Comparison of ENCODE assay signal across 16 cellular contexts in genomic region chr7:123966936-123967335, GRCh38. TPM values are rescaled to one million over a fixed set of nuclear protein-coding genes. Genes with fewer than 3 reads are reported as not detected.
DNase-seq lines count a peak whose midpoint lies in the region; ATAC-seq and TF ChIP-seq lines count a peak whose summit lies in the region.
"Had no signal": no experiment of that assay in that cellular context is flagged by ENCODE, and none has a peak within 500 bp of the region (broad histone marks: within the 10 kb centered on the region; RNA-seq: fewer than 3 reads in every experiment).

No MANE protein-coding gene starts in this region.

- no peak overlapping the region for H3K4me3 ChIP-seq in Karpas-422 (ENCODE audit: low read length)
- H3K4me3 ChIP-seq in WERI-Rb-1 (ENCODE audit: low read depth, low read length), result no peak overlapping the region
- H3K4me3 ChIP-seq in mesenchymal stem cell (ENCODE audit: insufficient read depth in 1 of 2, low read depth in 1 of 2, low read length in 2 of 2), result no peak overlapping the region
- no peak overlapping the region for H3K4me3 ChIP-seq in ovary
- H3K4me3 ChIP-seq: right lobe of liver, SJSA1, thoracic aorta had no signal

- H2AK5ac ChIP-seq in mesenchymal stem cell (ENCODE audit: low read length, severe bottlenecking), result no peak overlapping the region

- H3K18ac ChIP-seq in mesenchymal stem cell (ENCODE audit: low read depth in 1 of 2, low read length in 2 of 2), result no peak overlapping the region

- intact Hi-C loops in ovary (cut with DNase I), result no loop called here

- no peak for TF ChIP-seq EP300 in ovary (IDR thresholded peaks at IDR 0.05)

- H4K20me1 ChIP-seq in Karpas-422 (ENCODE audit: insufficient read depth, low read depth, low read length), result no peaks in the 10 kb centered on the region

- ATAC-seq in HG03469 (IDR thresholded peaks at IDR 0.05; ENCODE audit: unreplicated experiment), result no peak
- ATAC-seq: activated T-helper 17 cell treated with anti-CD3 and anti-CD28 coated beads, Interleukin-2, amount 50 U/mL, for 72 hours; right lobe of liver had no signal

- DNase-seq in DMS53 (lab: John Stamatoyannopoulos, UW) (peak; percentile 48), DMS53 treated with DMSO at 0.1 percent for 48 hours (lab: John Stamatoyannopoulos, UW; ENCODE audit: unreplicated experiment) (no peak), Karpas-422 (peak; percentile 63), WERI-Rb-1 (peak; percentile 27), mesenchymal stem cell (peak; percentile 38), ovary (no peak)
- no peak for DNase-seq in activated naive CD4-positive, alpha-beta T cell treated with Interleukin-2 at 50 U/mL for 16 hours
- DNase-seq: activated CD4-positive, alpha-beta T cell treated with anti-CD3 and anti-CD28 coated beads for 4 hours; NCI-H345; right lobe of liver had no signal

- no peak overlapping the region for H3K4ac ChIP-seq in mesenchymal stem cell (ENCODE audit: low read depth in 1 of 2, low read length in 2 of 2)

- 0% methylated on average over 1 of the region's 4 CpGs for WGBS in mesenchymal stem cell
- WGBS in ovary, 3 donors, result 17 to 34% (median 27%) methylated on average over 4 of the region's 4 CpGs

- H2BK12ac ChIP-seq in mesenchymal stem cell (ENCODE audit: low read length in 2 of 2), result no peak overlapping the region

- H3K36me3 ChIP-seq in Karpas-422 (ENCODE audit: insufficient read depth, low read length), result no peaks in the 10 kb centered on the region
- no peaks in the 10 kb centered on the region for H3K36me3 ChIP-seq in WERI-Rb-1
- no peaks in the 10 kb centered on the region for H3K36me3 ChIP-seq in mesenchymal stem cell (ENCODE audit: control insufficient read depth in 1 of 2, insufficient read depth in 2 of 2, low read depth in 1 of 2, low read length in 2 of 2)
- no peaks in the 10 kb centered on the region for H3K36me3 ChIP-seq in ovary
- H3K36me3 ChIP-seq: right lobe of liver, SJSA1, thoracic aorta had no signal

- no peak overlapping the region for H3K27ac ChIP-seq in Karpas-422 (ENCODE audit: low read length)
- no peak overlapping the region for H3K27ac ChIP-seq in WERI-Rb-1
- H3K27ac ChIP-seq in mesenchymal stem cell (ENCODE audit: low read length, poor library complexity, severe bottlenecking), result no peak overlapping the region
- no peak overlapping the region for H3K27ac ChIP-seq in ovary
- H3K27ac ChIP-seq: right lobe of liver, SJSA1, thoracic aorta had no signal

- no peaks in the 10 kb centered on the region for H3K9me2 ChIP-seq in Karpas-422 (replicated peaks; ENCODE audit: insufficient read depth, low read length)

- H3K9ac ChIP-seq in Karpas-422 (ENCODE audit: low read length) (no peak overlapping the region), mesenchymal stem cell (ENCODE audit: low read length) (no peak overlapping the region)

- no peak overlapping the region for H3K23ac ChIP-seq in mesenchymal stem cell (ENCODE audit: low read length in 2 of 2)

- no peak for TF ChIP-seq POLR2A in ovary (IDR thresholded peaks at IDR 0.05)

- H2AFZ ChIP-seq in Karpas-422 (ENCODE audit: low read length) (no peak overlapping the region), mesenchymal stem cell (ENCODE audit: low read depth, low read length) (no peak overlapping the region)

- H3K79me2 ChIP-seq in Karpas-422 (ENCODE audit: low read length), result no peaks in the 10 kb centered on the region

- no peak overlapping the region for H4K8ac ChIP-seq in mesenchymal stem cell (ENCODE audit: low read length)

- H3K4me1 ChIP-seq in Karpas-422 (ENCODE audit: low read length) (no peaks in the 10 kb centered on the region), mesenchymal stem cell (ENCODE audit: control insufficient read depth, insufficient read depth, low read depth, low read length) (no peaks in the 10 kb centered on the region), ovary (ENCODE audit: insufficient read depth) (no peaks in the 10 kb centered on the region)
- H3K4me1 ChIP-seq: right lobe of liver, SJSA1 had no signal

- H3K27me3 ChIP-seq in Karpas-422 (ENCODE audit: low read length), result no peaks in the 10 kb centered on the region
- H3K27me3 ChIP-seq in WERI-Rb-1 (ENCODE audit: insufficient read depth, low read depth, severe bottlenecking), result no peaks in the 10 kb centered on the region
- H3K27me3 ChIP-seq in mesenchymal stem cell (ENCODE audit: control insufficient read depth in 1 of 2, insufficient read depth in 1 of 2, low read length in 2 of 2), result no peaks in the 10 kb centered on the region
- H3K27me3 ChIP-seq in ovary, result no peaks in the 10 kb centered on the region
- H3K27me3 ChIP-seq: right lobe of liver, SJSA1 had no signal

- H3K14ac ChIP-seq in mesenchymal stem cell (ENCODE audit: low read length in 2 of 2), result no peak overlapping the region

- peak; percentile 53; the same call in 1 of the 2 replicates for TF ChIP-seq CTCF in WERI-Rb-1 (IDR thresholded peaks at IDR 0.05; ENCODE audit: low read depth, low read length)
- TF ChIP-seq CTCF in ovary (IDR thresholded peaks at IDR 0.05), result no peak

- H3K9me3 ChIP-seq in Karpas-422 (ENCODE audit: low read length), result no peaks in the 10 kb centered on the region
- no peaks in the 10 kb centered on the region for H3K9me3 ChIP-seq in WERI-Rb-1 (ENCODE audit: severe bottlenecking)
- no peaks in the 10 kb centered on the region for H3K9me3 ChIP-seq in mesenchymal stem cell (ENCODE audit: control insufficient read depth, low read length)
- H3K9me3 ChIP-seq in ovary, result no peaks in the 10 kb centered on the region
- H3K9me3 ChIP-seq: right lobe of liver, SJSA1, thoracic aorta had no signal

- no peak overlapping the region for H2BK15ac ChIP-seq in mesenchymal stem cell (ENCODE audit: low read depth, poor library complexity, severe bottlenecking)

- no peak overlapping the region for H2BK5ac ChIP-seq in mesenchymal stem cell (ENCODE audit: low read depth, low read length, poor library complexity, severe bottlenecking)

- H2BK120ac ChIP-seq in mesenchymal stem cell (ENCODE audit: low read depth, low read length), result no peak overlapping the region

- H3K79me1 ChIP-seq in mesenchymal stem cell (replicated peaks; ENCODE audit: low read length, poor library complexity, severe bottlenecking), result no peaks in the 10 kb centered on the region

- H3K4me2 ChIP-seq in Karpas-422 (ENCODE audit: low read depth, low read length, poor library complexity, severe bottlenecking) (no peak overlapping the region), mesenchymal stem cell (ENCODE audit: low read length, poor library complexity, severe bottlenecking) (no peak overlapping the region)

- H4K91ac ChIP-seq in mesenchymal stem cell (ENCODE audit: low read length), result no peak overlapping the region

RNA-seq across cellular contexts. Expression of gene SPAM1, which starts 41.9 kb away (rescaled TPM):
- not detected in 2 replicates for total RNA-seq in Karpas-422 (2014; rRNA removed; shearing (Covaris generic); ENCODE audit: low replicate concordance)
- not detected for polyA plus RNA-seq in mesenchymal stem cell (2013, experiment 1 of 2)
- polyA plus RNA-seq in mesenchymal stem cell (2013, experiment 2 of 2), result not detected
- not detected for total RNA-seq in ovary
- not detected for polyA plus RNA-seq in ovary
- total RNA-seq: activated T-helper 17 cell treated with anti-CD3 and anti-CD28 coated beads, Interleukin-2, amount 50 U/mL, for 72 hours; epithelial cell of proximal tubule; myocyte; right lobe of liver; SJSA1; thoracic aorta had no signal

Comparison
In these comparisons a context has a peak if more than half of its experiments do, and no peak if none do; other contexts are left out.
1. DNase-seq: peak in DMS53 (single experiment), Karpas-422 (single experiment), WERI-Rb-1 (single experiment) and mesenchymal stem cell (single experiment); none in DMS53 treated with DMSO at 0.1 percent for 48 hours (single experiment), activated naive CD4-positive, alpha-beta T cell treated with Interleukin-2 at 50 U/mL for 16 hours (single experiment) and ovary (0 of 5).